Comparison of ENCODE assay signal across 27 cellular contexts in the genomic region with DNA sequence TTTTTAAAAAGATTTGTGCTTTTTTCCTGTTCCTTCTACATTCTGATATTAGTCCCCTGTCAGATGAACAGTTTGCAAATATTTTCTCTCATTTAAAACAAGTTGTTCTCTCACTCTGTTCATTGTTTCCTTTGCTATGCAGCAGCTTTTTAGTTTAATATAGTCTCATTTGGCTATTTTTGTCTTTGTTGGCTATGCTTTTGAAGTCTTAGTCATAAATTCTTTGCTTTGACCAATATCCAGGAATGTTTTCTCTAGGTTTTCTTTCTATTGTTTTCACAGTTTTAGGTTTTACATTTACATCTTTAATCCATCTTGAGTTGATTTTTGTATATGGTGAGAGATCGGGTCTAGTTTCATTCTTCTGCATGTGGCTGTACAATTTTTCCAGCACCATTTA.
"Had no signal": no experiment of that assay in that cellular context is flagged by ENCODE, and none has a peak within 500 bp of the region (broad histone marks: within the 10 kb centered on the region; RNA-seq: fewer than 3 reads in every experiment).

No MANE protein-coding gene starts in this region.

- H3K4me1 ChIP-seq: breast epithelium, esophagus squamous epithelium, parathyroid adenoma, spleen had no signal

- H2AFZ ChIP-seq: parathyroid adenoma had no signal

- H3K27ac Mint-ChIP-seq: activated B cell treated with CpG ODN at 0.5 μM for 24 hours; activated CD4-positive, alpha-beta memory T cell treated with anti-CD3 and anti-CD28 coated beads, Interleukin-2, amount 10 ng/mL, durations not matched to agents 7 days and 5 days; activated CD8-positive, alpha-beta memory T cell treated with anti-CD3 and anti-CD28 coated beads, Interleukin-2, amount 10 ng/mL, durations not matched to agents 7 days and 5 days; activated naive CD8-positive, alpha-beta T cell treated with anti-CD3 and anti-CD28 coated beads, Interleukin-2, amount 10 ng/mL, durations not matched to agents 7 days and 5 days; activated T-helper 17 cell treated with anti-CD3 and anti-CD28 coated beads, Interleukin-2, amount 50 U/mL, for 72 hours; dendritic cell treated with granulocyte-macrophage colony-stimulating factor and Interleukin-4, amounts not matched to agents 40 ng/mL and 50 ng/mL, for 4 days; natural killer cell; stimulated activated naive B cell treated with anti-CD40 and anti-IgM and Interleukin-4, amounts not matched to agents 10 μg/mL and 1 μg/mL and 100 μg/mL, for 72 hours had no signal

- DNase-seq: activated B cell treated with CpG ODN at 0.5 μM for 24 hours; activated CD4-positive, alpha-beta memory T cell treated with anti-CD3 and anti-CD28 coated beads, Interleukin-2, amount 10 ng/mL, durations not matched to agents 7 days and 5 days; activated CD4-positive, alpha-beta T cell treated with anti-CD3 and anti-CD28 coated beads for 4 hours; activated CD8-positive, alpha-beta memory T cell treated with anti-CD3 and anti-CD28 coated beads, Interleukin-2, amount 10 ng/mL, durations not matched to agents 7 days and 5 days; activated naive CD4-positive, alpha-beta T cell; activated naive CD8-positive, alpha-beta T cell treated with anti-CD3 and anti-CD28 coated beads, Interleukin-2, amount 10 ng/mL, durations not matched to agents 7 days and 5 days; activated T-cell treated with anti-CD3 and anti-CD28 coated beads, Interleukin-2, amount 50 U/mL, for 1 hour; cerebellar nuclear complex; effector memory CD4-positive, alpha-beta T cell; esophagus squamous epithelium; left cardiac atrium; mesenchymal stem cell; natural killer cell; sigmoid colon; spleen; stimulated activated CD4-positive, alpha-beta T cell treated with anti-CD3 and anti-CD28 coated beads, Interleukin-4, amount 100 ng/mL, for 4 hours; stimulated activated naive B cell treated with anti-CD40 and anti-IgM and Interleukin-4, amounts not matched to agents 10 μg/mL and 1 μg/mL and 100 μg/mL, for 72 hours; T-helper 1 cell; T-helper 9 cell; upper lobe of left lung had no signal

- ATAC-seq: activated CD8-positive, alpha-beta memory T cell treated with anti-CD3 and anti-CD28 coated beads, Interleukin-2, amount 10 ng/mL, durations not matched to agents 7 days and 5 days; activated T-helper 17 cell treated with anti-CD3 and anti-CD28 coated beads, Interleukin-2, amount 50 U/mL, for 72 hours; gastroesophageal sphincter; left cardiac atrium; natural killer cell; stimulated activated naive B cell treated with anti-CD40 and anti-IgM and Interleukin-4, amounts not matched to agents 10 μg/mL and 1 μg/mL and 100 μg/mL, for 72 hours had no signal

- H3K4me3 Mint-ChIP-seq: activated B cell treated with CpG ODN at 0.5 μM for 24 hours; activated CD4-positive, alpha-beta memory T cell treated with anti-CD3 and anti-CD28 coated beads, Interleukin-2, amount 10 ng/mL, durations not matched to agents 7 days and 5 days; activated CD8-positive, alpha-beta memory T cell treated with anti-CD3 and anti-CD28 coated beads, Interleukin-2, amount 10 ng/mL, durations not matched to agents 7 days and 5 days; activated naive CD8-positive, alpha-beta T cell treated with anti-CD3 and anti-CD28 coated beads, Interleukin-2, amount 10 ng/mL, durations not matched to agents 7 days and 5 days; activated T-helper 17 cell treated with anti-CD3 and anti-CD28 coated beads, Interleukin-2, amount 50 U/mL, for 72 hours; dendritic cell treated with granulocyte-macrophage colony-stimulating factor and Interleukin-4, amounts not matched to agents 40 ng/mL and 50 ng/mL, for 4 days; natural killer cell; stimulated activated naive B cell treated with anti-CD40 and anti-IgM and Interleukin-4, amounts not matched to agents 10 μg/mL and 1 μg/mL and 100 μg/mL, for 72 hours had no signal

- H3K36me3 ChIP-seq: breast epithelium, esophagus squamous epithelium, gastroesophageal sphincter, sigmoid colon, spleen, thoracic aorta, upper lobe of left lung had no signal

- H3K27ac ChIP-seq: breast epithelium, esophagus squamous epithelium, gastroesophageal sphincter, neutrophil, parathyroid adenoma, sigmoid colon, spleen, thoracic aorta, upper lobe of left lung had no signal

- H3K27me3 ChIP-seq: breast epithelium, esophagus squamous epithelium, gastroesophageal sphincter, neutrophil, sigmoid colon, spleen, upper lobe of left lung had no signal

- H3K79me2 ChIP-seq: parathyroid adenoma had no signal

- H3K4me1 Mint-ChIP-seq: activated B cell treated with CpG ODN at 0.5 μM for 24 hours; stimulated activated naive B cell treated with anti-CD40 and anti-IgM and Interleukin-4, amounts not matched to agents 10 μg/mL and 1 μg/mL and 100 μg/mL, for 72 hours had no signal

- H3K9ac ChIP-seq: parathyroid adenoma had no signal

- H3K9me3 ChIP-seq: neutrophil had no signal

- H3K27me3 Mint-ChIP-seq: activated B cell treated with CpG ODN at 0.5 μM for 24 hours; activated CD4-positive, alpha-beta memory T cell treated with anti-CD3 and anti-CD28 coated beads, Interleukin-2, amount 10 ng/mL, durations not matched to agents 7 days and 5 days; activated CD8-positive, alpha-beta memory T cell treated with anti-CD3 and anti-CD28 coated beads, Interleukin-2, amount 10 ng/mL, durations not matched to agents 7 days and 5 days; activated naive CD8-positive, alpha-beta T cell treated with anti-CD3 and anti-CD28 coated beads, Interleukin-2, amount 10 ng/mL, durations not matched to agents 7 days and 5 days; activated T-helper 17 cell treated with anti-CD3 and anti-CD28 coated beads, Interleukin-2, amount 50 U/mL, for 72 hours; dendritic cell treated with granulocyte-macrophage colony-stimulating factor and Interleukin-4, amounts not matched to agents 40 ng/mL and 50 ng/mL, for 4 days; stimulated activated naive B cell treated with anti-CD40 and anti-IgM and Interleukin-4, amounts not matched to agents 10 μg/mL and 1 μg/mL and 100 μg/mL, for 72 hours had no signal

- H3K4me3 ChIP-seq: breast epithelium, esophagus squamous epithelium, gastroesophageal sphincter, sigmoid colon, spleen, thoracic aorta, upper lobe of left lung had no signal
